Comparison of ENCODE assay signal across 10 cellular contexts in genomic region chr7:127536426-127537152, GRCh38. TPM values are rescaled to one million over a fixed set of nuclear protein-coding genes. Genes with fewer than 3 reads are reported as not detected.
A peak's percentile ranks its signal among the peaks of the same experiment; 100 is the strongest.
DNase-seq lines count a peak whose midpoint lies in the region; ATAC-seq and TF ChIP-seq lines count a peak whose summit lies in the region.
"Had no signal": no experiment of that assay in that cellular context is flagged by ENCODE, and none has a peak within 500 bp of the region (broad histone marks: within the 10 kb centered on the region; RNA-seq: fewer than 3 reads in every experiment).

No MANE protein-coding gene starts in this region.

- no peak for TF ChIP-seq POLR2A in erythroblast (IDR thresholded peaks at IDR 0.05; ENCODE audit: low read length)

- WGBS in mesenchymal stem cell, result 46% methylated on average over 17 of the region's 19 CpGs

- H2AK5ac ChIP-seq in mesenchymal stem cell (ENCODE audit: low read length, severe bottlenecking), result no peak overlapping the region

- no peak overlapping the region for H4K91ac ChIP-seq in mesenchymal stem cell (ENCODE audit: low read length)

- H3K79me1 ChIP-seq in mesenchymal stem cell (replicated peaks; ENCODE audit: low read length, poor library complexity, severe bottlenecking), result no peaks in the 10 kb centered on the region

- H3K9me3 ChIP-seq in HUES48 (ENCODE audit: control insufficient read depth, insufficient read depth, low read length) (no peaks in the 10 kb centered on the region), mesenchymal stem cell (ENCODE audit: control insufficient read depth, low read length) (peaks cover 1% of the 10 kb centered on the region)

- H3K9ac ChIP-seq in HUES48 (ENCODE audit: low read depth, low read length), result no peak overlapping the region
- H3K9ac ChIP-seq in mesenchymal stem cell (ENCODE audit: low read length), result no peak overlapping the region

- H2BK120ac ChIP-seq in mesenchymal stem cell (ENCODE audit: low read depth, low read length), result no peak overlapping the region

- peak overlapping the region; percentile 57 for H3K4me2 ChIP-seq in mesenchymal stem cell (ENCODE audit: low read length, poor library complexity, severe bottlenecking)

- H3K27me3 ChIP-seq in HUES48 (ENCODE audit: control insufficient read depth, insufficient read depth, low read length) (peaks cover 68% of the 10 kb centered on the region), mesenchymal stem cell (ENCODE audit: control insufficient read depth in 1 of 2, insufficient read depth in 1 of 2, low read length in 2 of 2) (peaks cover 26 to 47% of the 10 kb centered on the region in 2 experiments)

- H3K36me3 ChIP-seq in HUES48 (ENCODE audit: control insufficient read depth, insufficient read depth, low read length) (no peaks in the 10 kb centered on the region), mesenchymal stem cell (ENCODE audit: control insufficient read depth in 1 of 2, insufficient read depth in 2 of 2, low read depth in 1 of 2, low read length in 2 of 2) (no peaks in the 10 kb centered on the region)

- no peak overlapping the region for H4K8ac ChIP-seq in mesenchymal stem cell (ENCODE audit: low read length)

- no peak overlapping the region for H3K18ac ChIP-seq in mesenchymal stem cell (ENCODE audit: low read depth in 1 of 2, low read length in 2 of 2)

- H2BK12ac ChIP-seq in mesenchymal stem cell (ENCODE audit: low read length in 2 of 2), result no peak overlapping the region

- no peak overlapping the region for H3K4ac ChIP-seq in mesenchymal stem cell (ENCODE audit: low read depth in 1 of 2, low read length in 2 of 2)

- H3K4me3 ChIP-seq in AG10803 (ENCODE audit: low read length) (peak overlapping the region; percentile 33), HUES48 (ENCODE audit: low read depth, low read length) (peak overlapping the region; percentile 43), choroid plexus epithelial cell (ENCODE audit: low read depth, low read length) (no peak overlapping the region), mesenchymal stem cell (ENCODE audit: insufficient read depth in 1 of 2, low read depth in 1 of 2, low read length in 2 of 2) (peak overlapping the region in 1 of 2 experiments; percentile 68)

- DNase-seq in AG10803 (ENCODE audit: low read depth) (no peak), choroid plexus epithelial cell (ENCODE audit: low read depth) (peak; percentile 5), mesenchymal stem cell (no peak), SIG-M5 (lab: John Stamatoyannopoulos, UW) (no peak), erythroblast (lab: John Stamatoyannopoulos, UW) (no peak), NCI-H82 treated with DMSO at 0.1 percent for 48 hours (lab: John Stamatoyannopoulos, UW; ENCODE audit: unreplicated experiment) (no peak)
- DNase-seq: NCI-H1436 treated with DMSO at 0.1 percent for 48 hours, T-helper 17 cell had no signal

- no peak overlapping the region for H3K27ac ChIP-seq in HUES48 (ENCODE audit: low read depth, low read length)
- H3K27ac ChIP-seq in mesenchymal stem cell (ENCODE audit: low read length, poor library complexity, severe bottlenecking), result no peak overlapping the region

- H2BK5ac ChIP-seq in mesenchymal stem cell (ENCODE audit: low read depth, low read length, poor library complexity, severe bottlenecking), result no peak overlapping the region

- no peak for ATAC-seq in HG03469 (IDR thresholded peaks at IDR 0.05; ENCODE audit: unreplicated experiment)
- ATAC-seq: T-helper 17 cell had no signal

- H2BK15ac ChIP-seq in mesenchymal stem cell (ENCODE audit: low read depth, poor library complexity, severe bottlenecking), result no peak overlapping the region

- H3K14ac ChIP-seq in mesenchymal stem cell (ENCODE audit: low read length in 2 of 2), result no peak overlapping the region

- no peak for TF ChIP-seq CTCF in AG10803 (conservative IDR thresholded peaks at IDR 0.05; ENCODE audit: low read length)
- TF ChIP-seq CTCF in choroid plexus epithelial cell (conservative IDR thresholded peaks at IDR 0.05; ENCODE audit: low read depth, low read length), result no peak

- no peak overlapping the region for H2AFZ ChIP-seq in mesenchymal stem cell (ENCODE audit: low read depth, low read length)

- H3K4me1 ChIP-seq in HUES48 (ENCODE audit: control insufficient read depth, insufficient read depth, low read length) (peaks cover 15% of the 10 kb centered on the region), mesenchymal stem cell (ENCODE audit: control insufficient read depth, insufficient read depth, low read depth, low read length) (no peaks in the 10 kb centered on the region)

- H3K23ac ChIP-seq in mesenchymal stem cell (ENCODE audit: low read length in 2 of 2), result no peak overlapping the region

RNA-seq across cellular contexts. Expression of gene GCC1, which starts 48.8 kb away (rescaled TPM):
- polyA plus RNA-seq in mesenchymal stem cell (2013, experiment 1 of 2), result 7.7 TPM
- polyA plus RNA-seq in mesenchymal stem cell (2013, experiment 2 of 2), result 7.9 TPM

RNA-seq across cellular contexts. Expression of gene ARF5, which starts 51.6 kb away (rescaled TPM):
- 88.9 TPM for polyA plus RNA-seq in mesenchymal stem cell (2013, experiment 1 of 2)
- polyA plus RNA-seq in mesenchymal stem cell (2013, experiment 2 of 2), result 83.2 TPM

RNA-seq across cellular contexts. Expression of gene FSCN3, which starts 56.9 kb away (rescaled TPM):
- polyA plus RNA-seq in mesenchymal stem cell (2013, experiment 1 of 2), result 0.80 TPM
- 1.0 TPM for polyA plus RNA-seq in mesenchymal stem cell (2013, experiment 2 of 2)
